Comparison of ENCODE assay signal across 11 cellular contexts in genomic region chr4:67684839-67685531, GRCh38. TPM values are rescaled to one million over a fixed set of nuclear protein-coding genes. Genes with fewer than 3 reads are reported as not detected.
A peak's percentile ranks its signal among the peaks of the same experiment; 100 is the strongest.
DNase-seq lines count a peak whose midpoint lies in the region; ATAC-seq, FAIRE-seq and TF ChIP-seq lines count a peak whose summit lies in the region.
"Had no signal": no experiment of that assay in that cellular context is flagged by ENCODE, and none has a peak within 500 bp of the region (broad histone marks: within the 10 kb centered on the region; RNA-seq: fewer than 3 reads in every experiment).

No MANE protein-coding gene starts in this region.

- POLR2A ChIA-PET in GM12878 (lab: Charles Lee): no interaction called here

- CTCF ChIA-PET in activated naive CD4-positive, alpha-beta T cell treated with anti-CD3 and anti-CD28 coated beads, Interleukin-2, amount 10 ng/mL, durations not matched to agents 7 days and 5 days (lab: Charles Lee): no interaction called here
- CTCF ChIA-PET in GM12878 (lab: Yijun Ruan, JAX): no interaction called here

- H3K27ac ChIP-seq in GM12878 (ENCODE audit: control insufficient read depth, insufficient read depth): no peak overlapping the region

- TF ChIP-seq POLR2A in GM12878 (IDR thresholded peaks at IDR 0.05; ENCODE audit: low read depth, low read length): no peak

- RAD21 ChIA-PET in GM12878 (lab: Charles Lee; ENCODE audit: unreplicated experiment): no interaction called here

- SMC1A ChIA-PET in GM12878 (lab: Charles Lee; ENCODE audit: uncharacterized antibody, unreplicated experiment): no interaction called here

- 6% methylated on average over 1 of the region's 1 CpG for WGBS in GM12878 (ENCODE audit: insufficient coverage, insufficient replicate concordance, low lambda C conversion rate, missing lambda C conversion rate)

- H3K4me3 Mint-ChIP-seq in activated naive CD4-positive, alpha-beta T cell treated with anti-CD3 and anti-CD28 coated beads, Interleukin-2, amount 10 ng/mL, durations not matched to agents 7 days and 5 days: no peak overlapping the region
- H3K4me3 Mint-ChIP-seq: naive thymus-derived CD8-positive, alpha-beta T cell had no signal

- peaks cover 5% of the 10 kb centered on the region for H3K79me2 ChIP-seq in GM12878 (ENCODE audit: control insufficient read depth, insufficient read depth, low read length)

- no peak for FAIRE-seq in GM12878 (lab: Jason Lieb, UNC)

- peak overlapping the region; percentile 76 for H3K27ac Mint-ChIP-seq in activated naive CD4-positive, alpha-beta T cell treated with anti-CD3 and anti-CD28 coated beads, Interleukin-2, amount 10 ng/mL, durations not matched to agents 7 days and 5 days

- no peaks in the 10 kb centered on the region for H4K20me1 ChIP-seq in GM12878 (ENCODE audit: control insufficient read depth, insufficient read depth)

- no peak overlapping the region for H2AFZ ChIP-seq in GM12878 (ENCODE audit: control insufficient read depth, low read depth, low read length)

- H3K4me1 ChIP-seq in GM12878 (ENCODE audit: control insufficient read depth, insufficient read depth, low read length) (no peaks in the 10 kb centered on the region), mucosa of descending colon (ENCODE audit: low read depth) (no peaks in the 10 kb centered on the region)
- H3K4me1 ChIP-seq: BE2C had no signal

- in situ Hi-C loops in GM12878 (cut with MboI): no loop called here

- ATAC-seq in HG03354 (IDR thresholded peaks at IDR 0.05; ENCODE audit: poor library complexity, severe bottlenecking, unreplicated experiment) (peak; percentile 57), GM12878 (peak; percentile 72), mucosa of descending colon (no peak)
- ATAC-seq in stimulated activated naive CD8-positive, alpha-beta T cell treated with anti-CD3 and anti-CD28 coated beads, Interleukin-15, Interleukin-2, amounts not matched to agents 100 U/mL and 50 U/mL, for 24 hours: peak; percentile 85
- ATAC-seq: naive thymus-derived CD8-positive, alpha-beta T cell had no signal

- no peaks in the 10 kb centered on the region for H3K27me3 ChIP-seq in GM12878 (replicated peaks in 1 of 2; ENCODE audit: control insufficient read depth in 2 of 2, insufficient read depth in 2 of 2, low read length in 1 of 2)
- H3K27me3 ChIP-seq: BE2C had no signal

- H3K9me3 Mint-ChIP-seq in activated naive CD4-positive, alpha-beta T cell treated with anti-CD3 and anti-CD28 coated beads, Interleukin-2, amount 10 ng/mL, durations not matched to agents 7 days and 5 days: no peaks in the 10 kb centered on the region
- H3K9me3 Mint-ChIP-seq: naive thymus-derived CD8-positive, alpha-beta T cell had no signal

- no peak overlapping the region for H3K9ac ChIP-seq in GM12878 (ENCODE audit: control insufficient read depth, insufficient read depth, low read length)

- no peak for TF ChIP-seq EP300 in GM12878 (IDR thresholded peaks at IDR 0.05; ENCODE audit: borderline replicate concordance in 1 of 2, control insufficient read depth in 1 of 2, low read depth in 2 of 2, low read length in 2 of 2)

- H3K4me1 Mint-ChIP-seq in activated naive CD4-positive, alpha-beta T cell treated with anti-CD3 and anti-CD28 coated beads, Interleukin-2, amount 10 ng/mL, durations not matched to agents 7 days and 5 days: peaks cover 27% of the 10 kb centered on the region

- no peak overlapping the region for H3K4me2 ChIP-seq in GM12878 (ENCODE audit: control insufficient read depth, insufficient read depth)

- no peak overlapping the region for H3K4me3 ChIP-seq in GM12878
- no peak overlapping the region for H3K4me3 ChIP-seq in mucosa of descending colon

- H3K36me3 ChIP-seq in GM12878 (ENCODE audit: control insufficient read depth in 2 of 2, insufficient read depth in 2 of 2, low read length in 1 of 2): peaks cover 0 to 2% of the 10 kb centered on the region in 2 experiments; a peak in 3 of 4 replicates
- H3K36me3 ChIP-seq in mucosa of descending colon (ENCODE audit: low read depth): no peaks in the 10 kb centered on the region

- DNase-seq in activated naive CD4-positive, alpha-beta T cell treated with anti-CD3 and anti-CD28 coated beads, Interleukin-2, amount 10 ng/mL, durations not matched to agents 7 days and 5 days: no peak
- no peak for DNase-seq in activated naive CD4-positive, alpha-beta T cell treated with anti-CD3 and anti-CD28 coated beads, Interleukin-2, amount 50 U/mL, for 16 hours
- DNase-seq in GM12878 (ENCODE audit: low read depth, low spot score): no peak
- no peak for DNase-seq in stimulated activated naive CD8-positive, alpha-beta T cell treated with anti-CD3 and anti-CD28 coated beads, Interleukin-15, Interleukin-2, amounts not matched to agents 100 U/mL and 50 U/mL, for 24 hours
- no peak for DNase-seq in NCI-H2029 treated with DMSO at 0.1 percent for 48 hours (lab: John Stamatoyannopoulos, UW)
- DNase-seq in mucosa of descending colon: no peak
- DNase-seq in nucleus accumbens (lab: John Stamatoyannopoulos, UW): no peak
- DNase-seq: BE2C; naive thymus-derived CD8-positive, alpha-beta T cell; NK-92 treated with Interleukin-12 subunit alpha and Interleukin-12 subunit beta, amount 100 ng/mL, for 24 hours had no signal

- intact Hi-C loops in GM12878 (cut with micrococcal nuclease; ENCODE audit: unreplicated experiment): no loop called here
- intact Hi-C loops in mucosa of descending colon (cut with DNase I, micrococcal nuclease): no loop called here

- BruUV-seq in GM12878 (replicated peaks; lab: Mats Ljungman, UMichigan): no TSS peak

- H3K27me3 Mint-ChIP-seq in activated naive CD4-positive, alpha-beta T cell treated with anti-CD3 and anti-CD28 coated beads, Interleukin-2, amount 10 ng/mL, durations not matched to agents 7 days and 5 days: no peaks in the 10 kb centered on the region
- H3K27me3 Mint-ChIP-seq: naive thymus-derived CD8-positive, alpha-beta T cell had no signal

- TF ChIP-seq CTCF in GM12878 (IDR thresholded peaks at IDR 0.05 in 2 of 3, conservative IDR thresholded peaks at IDR 0.05 in 1 of 3; ENCODE audit: control insufficient read depth in 2 of 3, extremely low read depth in 1 of 3, insufficient read depth in 1 of 3, low read depth in 3 of 3, low read length in 3 of 3) (no peak), mucosa of descending colon (IDR thresholded peaks at IDR 0.05) (no peak)

- H3K9me3 ChIP-seq in GM12878 (replicated peaks; ENCODE audit: control insufficient read depth, insufficient read depth, low read length) (no peaks in the 10 kb centered on the region), mucosa of descending colon (no peaks in the 10 kb centered on the region)
- H3K9me3 ChIP-seq: BE2C had no signal

- no peak for TF ChIP-seq RAD21 in GM12878 (IDR thresholded peaks at IDR 0.05; ENCODE audit: insufficient read depth, low read depth, low read length)

- peaks cover 45% of the 10 kb centered on the region for H3K36me3 Mint-ChIP-seq in activated naive CD4-positive, alpha-beta T cell treated with anti-CD3 and anti-CD28 coated beads, Interleukin-2, amount 10 ng/mL, durations not matched to agents 7 days and 5 days

TF ChIP-seq in GM12878, 131 proteins besides CTCF, POLR2A, EP300 and RAD21 (continues in another document):
- TF ChIP-seq GABPA (IDR thresholded peaks at IDR 0.05; ENCODE audit: low read depth): no peak
- TF ChIP-seq SKIL (IDR thresholded peaks at IDR 0.05; ENCODE audit: low read depth, poor library complexity, severe bottlenecking): no peak
- no peak for TF ChIP-seq MYC (IDR thresholded peaks at IDR 0.05; ENCODE audit: insufficient read depth, insufficient read length, insufficient replicate concordance, low read length, severe bottlenecking)
- TF ChIP-seq TCF7 (IDR thresholded peaks at IDR 0.05; ENCODE audit: borderline replicate concordance): no peak
- no peak for TF ChIP-seq HDGF (IDR thresholded peaks at IDR 0.05)
- no peak for TF ChIP-seq BACH1 (IDR thresholded peaks at IDR 0.05; ENCODE audit: borderline replicate concordance)
- no peak for TF ChIP-seq ZNF274 (IDR thresholded peaks at IDR 0.05; ENCODE audit: insufficient read depth, insufficient read length)
- no peak for TF ChIP-seq NR2F1 (conservative IDR thresholded peaks at IDR 0.05)
- no peak for TF ChIP-seq MTA3 (IDR thresholded peaks at IDR 0.05; ENCODE audit: borderline replicate concordance, low read length)
- no peak for TF ChIP-seq NFYA (IDR thresholded peaks at IDR 0.05; ENCODE audit: borderline replicate concordance, low read depth, low read length)

RNA-seq across cellular contexts. Expression of gene UBA6, which starts 16.0 kb away (rescaled TPM):
- total RNA-seq in GM12878 (2013; cell fraction: nucleolus; rRNA removed): 270 and 447 TPM in 2 replicates
- total RNA-seq in GM12878 (2014; rRNA removed): 25.9 and 38.2 TPM in 2 replicates
- 55.8 and 56.6 TPM in 2 replicates for total RNA-seq in GM12878 (2014; rRNA removed; fragmentation: Illumina TruSeq; extraction: Trizol)
- total RNA-seq in GM12878 (2021): 66.3 and 68.5 TPM in 2 replicates
- 5.7 TPM for polyA plus RNA-seq in GM12878 (2011; ENCODE audit: low read depth)
- polyA plus RNA-seq in GM12878 (2011; rRNA removed): 70.6 and 106 TPM in 2 replicates
- 26.8 and 37.6 TPM in 2 replicates for polyA plus RNA-seq in GM12878 (2011; cell fraction: cytosol; rRNA removed)
- 98.5 and 99.7 TPM in 2 replicates for polyA plus RNA-seq in GM12878 (2011; cell fraction: nucleus; rRNA removed)
- 13.0 and 19.8 TPM in 2 replicates for polyA plus RNA-seq in GM12878 (2012)
- polyA plus RNA-seq in GM12878 (2014; fragmentation: Illumina TruSeq; extraction: Trizol): 35.1 and 57.6 TPM in 2 replicates
- 10 to 100 TPM in 1 of 2 experiments, 1 to 10 TPM in 1; 7.9 to 15.3 TPM for polyA plus RNA-seq in GM12878 (2014; fragmentation: Nextera tagmentation; extraction: Ambion mirVana)
- 19.8 and 25.8 TPM in 2 replicates for polyA plus RNA-seq in GM12878 (2014; rRNA removed)
- polyA plus RNA-seq in GM12878 (2016; fragmentation: Nextera tagmentation; extraction: Ambion mirVana): 10 to 100 TPM; 34.4 to 36.4 TPM
- 124 and 221 TPM in 2 replicates for polyA minus RNA-seq in GM12878 (2011; rRNA and poly(A)+ RNA removed)
- polyA minus RNA-seq in GM12878 (2011; cell fraction: cytosol; rRNA and poly(A)+ RNA removed): 61.5 and 75.8 TPM in 2 replicates
- polyA minus RNA-seq in GM12878 (2011; cell fraction: nucleus; rRNA and poly(A)+ RNA removed): 49.4 and 63.1 TPM in 2 replicates
- total RNA-seq in mucosa of descending colon: 10 to 100 TPM; 35.1 to 49.2 (median 47.9) TPM
